In genomic region chr4:110292994-110293744, GRCh38 we compare ENCODE assay signal across 27 cellular contexts.
DNase-seq lines count a peak whose midpoint lies in the region; ATAC-seq and TF ChIP-seq lines count a peak whose summit lies in the region.
"Had no signal": no experiment of that assay in that cellular context is flagged by ENCODE, and none has a peak within 500 bp of the region (broad histone marks: within the 10 kb centered on the region; RNA-seq: fewer than 3 reads in every experiment).

No MANE protein-coding gene starts in this region.

- H3K4me1 ChIP-seq in esophagus muscularis mucosa: no peaks in the 10 kb centered on the region
- H3K4me1 ChIP-seq: A549, HAP-1 had no signal

- H3K4me3 ChIP-seq in esophagus muscularis mucosa: no peak overlapping the region
- H3K4me3 ChIP-seq: A549; BLaER1 treated with 17β-estradiol and CSF1 and Interleukin-3, amounts not matched to agents 10 nM and 100 nM; GM23338; HAP-1 had no signal

- WGBS in esophagus muscularis mucosa: 93% methylated on average over 18 of the region's 23 CpGs

- no peak for TF ChIP-seq EP300 in esophagus muscularis mucosa (IDR thresholded peaks at IDR 0.05)

- no peaks in the 10 kb centered on the region for H3K9me3 ChIP-seq in esophagus muscularis mucosa
- H3K9me3 ChIP-seq: A549; BLaER1 treated with 17β-estradiol and CSF1 and Interleukin-3, amounts not matched to agents 10 nM and 100 nM; HAP-1; SK-N-SH had no signal

- intact Hi-C loops in esophagus muscularis mucosa (cut with DNase I): no loop called here

- no peak for TF ChIP-seq CTCF in esophagus muscularis mucosa (IDR thresholded peaks at IDR 0.05)

- H3K36me3 ChIP-seq in esophagus muscularis mucosa: no peaks in the 10 kb centered on the region
- H3K36me3 ChIP-seq: BLaER1 treated with 17β-estradiol and CSF1 and Interleukin-3, amounts not matched to agents 10 nM and 100 nM; HAP-1 had no signal

- no peak for TF ChIP-seq POLR2A in esophagus muscularis mucosa (IDR thresholded peaks at IDR 0.05; ENCODE audit: low read depth)

- H3K27ac ChIP-seq in esophagus muscularis mucosa (replicated peaks in 1 of 4): no peak overlapping the region
- H3K27ac ChIP-seq: A549; BLaER1 treated with 17β-estradiol and CSF1 and Interleukin-3, amounts not matched to agents 10 nM and 100 nM had no signal

- DNase-seq in EL: peak; percentile 12
- peak; percentile 74 for DNase-seq in M059J (ENCODE audit: low read depth)
- DNase-seq in esophagus muscularis mucosa (ENCODE audit: extremely low spot score): peak; percentile 81
- DNase-seq in pons (ENCODE audit: low spot score): peak; percentile 6
- DNase-seq in CD1c-positive myeloid dendritic cell (ENCODE audit: extremely low spot score): no peak
- DNase-seq in stimulated activated CD4-positive, alpha-beta T cell treated with anti-CD3 and anti-CD28 coated beads, Interleukin-4, amount 100 ng/mL, for 4 hours: no peak
- DNase-seq in C1 segment of cervical spinal cord (lab: John Stamatoyannopoulos, UW): no peak
- DNase-seq: AML-193; CD8-positive, alpha-beta T cell; DMS 273 treated with DMSO at 0.1 percent for 48 hours; DMS79; NCI-H1092 treated with DMSO at 0.1 percent for 48 hours; NCI-H1436; NCI-H187; NCI-H2081 treated with DMSO at 0.1 percent for 48 hours; NCI-H2171; NCI-H226; NCI-H510A; NCI-H69; SIG-M5; SK-N-SH; SW 1271 had no signal

- ATAC-seq in esophagus mucosa: no peak
- ATAC-seq: A549; CD8-positive, alpha-beta T cell; GM23338 had no signal

- H3K27me3 ChIP-seq in esophagus muscularis mucosa: peaks cover 0 to 4% (median 0%) of the 10 kb centered on the region in 4 donors
- H3K27me3 ChIP-seq: BLaER1 treated with 17β-estradiol and CSF1 and Interleukin-3, amounts not matched to agents 10 nM and 100 nM had no signal

Comparison
In these comparisons a context has a peak if more than half of its experiments do, and no peak if none do; other contexts are left out.
1. DNase-seq: peak in EL (single experiment), M059J (single experiment), esophagus muscularis mucosa (single experiment) and pons (single experiment); none in CD1c-positive myeloid dendritic cell (single experiment), stimulated activated CD4-positive, alpha-beta T cell treated with anti-CD3 and anti-CD28 coated beads, Interleukin-4, amount 100 ng/mL, for 4 hours (0 of 2) and C1 segment of cervical spinal cord (0 of 14).